ENCODE assay signal across 19 cellular contexts in genomic region chr20:29325304-29325640, GRCh38.
A peak's percentile ranks its signal among the peaks of the same experiment; 100 is the strongest.
DNase-seq lines count a peak whose midpoint lies in the region; ATAC-seq and TF ChIP-seq lines count a peak whose summit lies in the region.
"Had no signal": no experiment of that assay in that cellular context is flagged by ENCODE, and none has a peak within 500 bp of the region (broad histone marks: within the 10 kb centered on the region; RNA-seq: fewer than 3 reads in every experiment).

No MANE protein-coding gene starts in this region.

- CTCF ChIA-PET in HEK293T (lab: Yijun Ruan, JAX): no interaction called here

- H3K4me3 Mint-ChIP-seq in T-helper 1 cell treated with Interleukin-12 subunit alpha and Interleukin-12 subunit beta and Interleukin-4 antibody, amounts not matched to agents 30 μg/mL and 1 μg/mL, for 36 hours: peak overlapping the region; percentile 60
- H3K4me3 Mint-ChIP-seq in activated T-helper 17 cell treated with anti-CD3 and anti-CD28 coated beads, Interleukin-2, amount 50 U/mL, for 72 hours: peak overlapping the region; percentile 34
- H3K4me3 Mint-ChIP-seq: CD8-positive, alpha-beta memory T cell; IgD-negative memory B cell had no signal

- no peak for ATAC-seq in activated T-helper 17 cell treated with anti-CD3 and anti-CD28 coated beads, Interleukin-2, amount 50 U/mL, for 72 hours (replicated peaks)

- DNase-seq in T-helper 1 cell (no peak), D341Med (ENCODE audit: low spot score) (peak; percentile 24), mesenteric fat pad (ENCODE audit: low spot score) (peak; percentile 89), HEK293T (ENCODE audit: extremely low spot score) (no peak), medulla oblongata (ENCODE audit: extremely low spot score) (no peak), NCI-H2029 treated with DMSO at 0.1 percent for 48 hours (lab: John Stamatoyannopoulos, UW) (no peak)
- DNase-seq: AML-193; Calu3; CD8-positive, alpha-beta memory T cell; GDM1; NCI-H1105; NCI-H2081; NCI-H2171; NCI-H524 treated with DMSO at 0.1 percent for 48 hours; NCI-H82; Peyer's patch had no signal

- no peak overlapping the region for H3K27ac Mint-ChIP-seq in T-helper 1 cell treated with Interleukin-12 subunit alpha and Interleukin-12 subunit beta and Interleukin-4 antibody, amounts not matched to agents 30 μg/mL and 1 μg/mL, for 36 hours
- no peak overlapping the region for H3K27ac Mint-ChIP-seq in activated T-helper 17 cell treated with anti-CD3 and anti-CD28 coated beads, Interleukin-2, amount 50 U/mL, for 72 hours
- H3K27ac Mint-ChIP-seq: CD8-positive, alpha-beta memory T cell; IgD-negative memory B cell had no signal

- H3K9me3 Mint-ChIP-seq in T-helper 1 cell treated with Interleukin-12 subunit alpha and Interleukin-12 subunit beta and Interleukin-4 antibody, amounts not matched to agents 30 μg/mL and 1 μg/mL, for 36 hours: peaks cover 48% of the 10 kb centered on the region
- peaks cover 12% of the 10 kb centered on the region for H3K9me3 Mint-ChIP-seq in activated T-helper 17 cell treated with anti-CD3 and anti-CD28 coated beads, Interleukin-2, amount 50 U/mL, for 72 hours

- H3K4me1 Mint-ChIP-seq in T-helper 1 cell treated with Interleukin-12 subunit alpha and Interleukin-12 subunit beta and Interleukin-4 antibody, amounts not matched to agents 30 μg/mL and 1 μg/mL, for 36 hours (ENCODE audit: low read depth): peaks cover 7% of the 10 kb centered on the region
- peaks cover 4% of the 10 kb centered on the region for H3K4me1 Mint-ChIP-seq in activated T-helper 17 cell treated with anti-CD3 and anti-CD28 coated beads, Interleukin-2, amount 50 U/mL, for 72 hours
- H3K4me1 Mint-ChIP-seq: IgD-negative memory B cell had no signal

- POLR2A ChIA-PET in HEK293T (lab: Yijun Ruan, JAX): no interaction called here

- peaks cover 36% of the 10 kb centered on the region for H3K27me3 Mint-ChIP-seq in T-helper 1 cell treated with Interleukin-12 subunit alpha and Interleukin-12 subunit beta and Interleukin-4 antibody, amounts not matched to agents 30 μg/mL and 1 μg/mL, for 36 hours (ENCODE audit: low read depth)
- peaks cover 4% of the 10 kb centered on the region for H3K27me3 Mint-ChIP-seq in activated T-helper 17 cell treated with anti-CD3 and anti-CD28 coated beads, Interleukin-2, amount 50 U/mL, for 72 hours
- H3K27me3 Mint-ChIP-seq: IgD-negative memory B cell had no signal

- H3K36me3 Mint-ChIP-seq in T-helper 1 cell treated with Interleukin-12 subunit alpha and Interleukin-12 subunit beta and Interleukin-4 antibody, amounts not matched to agents 30 μg/mL and 1 μg/mL, for 36 hours (ENCODE audit: low read depth): peaks cover 9% of the 10 kb centered on the region
- H3K36me3 Mint-ChIP-seq in activated T-helper 17 cell treated with anti-CD3 and anti-CD28 coated beads, Interleukin-2, amount 50 U/mL, for 72 hours (ENCODE audit: low read depth): no peaks in the 10 kb centered on the region
- H3K36me3 Mint-ChIP-seq: IgD-negative memory B cell had no signal

TF ChIP-seq in HEK293T, 16 proteins besides CTCF, POLR2A, EP300 and RAD21:
- TF ChIP-seq SUZ12 (IDR thresholded peaks at IDR 0.05) (no peak), FOXK2 (IDR thresholded peaks at IDR 0.05) (no peak), ZNF384 (IDR thresholded peaks at IDR 0.05) (no peak), SP1 (IDR thresholded peaks at IDR 0.05) (no peak)

Comparison
In these comparisons a context has a peak if more than half of its experiments do, and no peak if none do; other contexts are left out.
1. DNase-seq: peak in D341Med (single experiment) and mesenteric fat pad (single experiment); none in T-helper 1 cell (0 of 5), HEK293T (single experiment), medulla oblongata (single experiment) and NCI-H2029 treated with DMSO at 0.1 percent for 48 hours (single experiment).